ENCODE assay signal across 16 cellular contexts in the genomic region with DNA sequence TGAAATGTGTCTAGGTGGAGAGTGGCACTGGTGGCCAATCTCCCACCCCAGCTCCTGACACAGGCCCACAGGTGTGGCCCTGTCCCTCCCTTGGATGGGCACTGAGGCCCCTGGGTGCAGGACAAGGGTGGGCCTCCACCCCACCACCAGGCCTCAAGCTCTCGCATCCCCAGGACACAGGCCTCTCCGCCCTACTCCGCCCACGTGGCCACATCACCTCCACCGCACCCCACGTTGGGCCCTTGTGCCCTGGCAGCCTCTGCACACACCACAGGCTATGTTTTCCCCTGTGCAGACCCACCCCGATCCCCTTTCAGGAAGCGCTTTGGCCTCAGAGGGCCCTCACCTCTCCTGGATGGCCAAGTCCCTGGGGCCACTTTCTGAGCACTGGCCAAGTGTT. TPM values are rescaled to one million over a fixed set of nuclear protein-coding genes. Genes with fewer than 3 reads are reported as not detected.
DNase-seq lines count a peak whose midpoint lies in the region; ATAC-seq and TF ChIP-seq lines count a peak whose summit lies in the region.
"Had no signal": no experiment of that assay in that cellular context is flagged by ENCODE, and none has a peak within 500 bp of the region (broad histone marks: within the 10 kb centered on the region; RNA-seq: fewer than 3 reads in every experiment).

No MANE protein-coding gene starts in this region.

- H3K9me3 Mint-ChIP-seq in T-helper 2 cell treated with Interferon-gamma antibody and Interleukin-4, amounts not matched to agents 5 μg/mL and 100 μg/mL, for 36 hours: no peaks in the 10 kb centered on the region
- no peaks in the 10 kb centered on the region for H3K9me3 Mint-ChIP-seq in central memory CD8-positive, alpha-beta T cell

- intact Hi-C loops in sciatic nerve (cut with DNase I) (loop anchor here (10.0 kb wide), 1 partner anchor 48 kb away; no protein-coding TSS in a partner anchor), heart left ventricle (cut with DNase I) (no loop called here)

- no peaks in the 10 kb centered on the region for H3K27me3 Mint-ChIP-seq in T-helper 2 cell treated with Interferon-gamma antibody and Interleukin-4, amounts not matched to agents 5 μg/mL and 100 μg/mL, for 36 hours (ENCODE audit: low read depth)
- H3K27me3 Mint-ChIP-seq in central memory CD8-positive, alpha-beta T cell: no peaks in the 10 kb centered on the region

- no peak for DNase-seq in T-helper 2 cell treated with Interferon-gamma antibody and Interleukin-4, amounts not matched to agents 5 μg/mL and 100 μg/mL, for 36 hours (ENCODE audit: low spot score)
- no peak for DNase-seq in T-helper 2 cell
- no peak for DNase-seq in RWPE2 (ENCODE audit: low spot score)
- DNase-seq in central memory CD8-positive, alpha-beta T cell (ENCODE audit: low spot score in 2 of 2): no peak
- no peak for DNase-seq in sciatic nerve (ENCODE audit: low spot score)
- no peak for DNase-seq in GM20000 (ENCODE audit: low spot score)
- DNase-seq in heart left ventricle: no peak
- DNase-seq: 8988T; activated CD8-positive, alpha-beta memory T cell treated with anti-CD3 and anti-CD28 coated beads, Interleukin-2, amount 50 U/mL, for 48 hours; amygdala; DMS79; NCI-H2081; upper lobe of right lung had no signal

- H3K27ac ChIP-seq in RWPE2 (ENCODE audit: poor library complexity, severe bottlenecking): no peak overlapping the region
- no peak overlapping the region for H3K27ac ChIP-seq in heart left ventricle
- H3K27ac ChIP-seq: C4-2B, upper lobe of right lung, VCaP had no signal

- no peak overlapping the region for H3K4me3 Mint-ChIP-seq in T-helper 2 cell treated with Interferon-gamma antibody and Interleukin-4, amounts not matched to agents 5 μg/mL and 100 μg/mL, for 36 hours
- peak overlapping the region; percentile 12 for H3K4me3 Mint-ChIP-seq in central memory CD8-positive, alpha-beta T cell

- 94 to 99% (median 95%) methylated on average over 8 of the region's 8 CpGs for WGBS in heart left ventricle, 4 donors

- H3K4me1 Mint-ChIP-seq in T-helper 2 cell treated with Interferon-gamma antibody and Interleukin-4, amounts not matched to agents 5 μg/mL and 100 μg/mL, for 36 hours (ENCODE audit: low read depth): peaks cover 54% of the 10 kb centered on the region
- H3K4me1 Mint-ChIP-seq in central memory CD8-positive, alpha-beta T cell: peaks cover 29% of the 10 kb centered on the region

- no peaks in the 10 kb centered on the region for H3K36me3 ChIP-seq in RWPE2 (ENCODE audit: low read depth)
- H3K36me3 ChIP-seq in heart left ventricle: peaks cover 0 to 15% (median 0%) of the 10 kb centered on the region in 9 donors

- no peaks in the 10 kb centered on the region for H3K27me3 ChIP-seq in RWPE2 (ENCODE audit: insufficient read depth, poor library complexity, severe bottlenecking)
- no peaks in the 10 kb centered on the region for H3K27me3 ChIP-seq in heart left ventricle
- H3K27me3 ChIP-seq: upper lobe of right lung had no signal

- peak; percentile 11; the same call in 2 of the 3 replicates for ATAC-seq in RWPE2 (ENCODE audit: low read depth)
- ATAC-seq in central memory CD8-positive, alpha-beta T cell (replicated peaks; ENCODE audit: extremely low read depth, poor library complexity, severe bottlenecking): no peak
- ATAC-seq in sciatic nerve: peak; percentile 4
- ATAC-seq in HG03520 (IDR thresholded peaks at IDR 0.05; ENCODE audit: unreplicated experiment): no peak
- no peak for ATAC-seq in heart left ventricle

- TF ChIP-seq CTCF in RWPE2 (IDR thresholded peaks at IDR 0.05; ENCODE audit: poor library complexity, severe bottlenecking) (no peak), GM20000 (IDR thresholded peaks at IDR 0.05; ENCODE audit: extremely low read depth, missing control alignments) (no peak), heart left ventricle (IDR thresholded peaks at IDR 0.05) (no peak)

- no peaks in the 10 kb centered on the region for H3K9me3 ChIP-seq in RWPE2 (ENCODE audit: severe bottlenecking)
- no peaks in the 10 kb centered on the region for H3K9me3 ChIP-seq in heart left ventricle
- H3K9me3 ChIP-seq: upper lobe of right lung had no signal

- H3K27ac Mint-ChIP-seq in T-helper 2 cell treated with Interferon-gamma antibody and Interleukin-4, amounts not matched to agents 5 μg/mL and 100 μg/mL, for 36 hours: peak overlapping the region; percentile 84
- H3K27ac Mint-ChIP-seq in central memory CD8-positive, alpha-beta T cell (ENCODE audit: low read depth): peak overlapping the region; percentile 94

- no peak overlapping the region for H3K4me3 ChIP-seq in RWPE2 (ENCODE audit: severe bottlenecking)
- H3K4me3 ChIP-seq in heart left ventricle: no peak overlapping the region
- H3K4me3 ChIP-seq: upper lobe of right lung had no signal

- peaks cover 35% of the 10 kb centered on the region for H3K36me3 Mint-ChIP-seq in T-helper 2 cell treated with Interferon-gamma antibody and Interleukin-4, amounts not matched to agents 5 μg/mL and 100 μg/mL, for 36 hours (ENCODE audit: low read depth)
- H3K36me3 Mint-ChIP-seq in central memory CD8-positive, alpha-beta T cell (ENCODE audit: insufficient read depth): peaks cover 34% of the 10 kb centered on the region

- TF ChIP-seq POLR2A in heart left ventricle (IDR thresholded peaks at IDR 0.05): no peak

- H3K4me1 ChIP-seq in RWPE2 (ENCODE audit: insufficient read depth, poor library complexity, severe bottlenecking): no peaks in the 10 kb centered on the region
- peaks cover 0 to 12% (median 0%) of the 10 kb centered on the region in 12 donors for H3K4me1 ChIP-seq in heart left ventricle
- H3K4me1 ChIP-seq: upper lobe of right lung had no signal

RNA-seq across cellular contexts. Expression of a gene that starts 54.7 kb away (rescaled TPM):
- 64.7 TPM for total RNA-seq in sciatic nerve
- 10 to 100 TPM; 13.0 to 25.3 (median 15.5) TPM for total RNA-seq in heart left ventricle
- polyA plus RNA-seq in heart left ventricle: 10 to 100 TPM; 13.9 to 27.5 TPM

Comparison
In these comparisons a context has a peak if more than half of its experiments do, and no peak if none do; other contexts are left out.
1. ATAC-seq: peak in RWPE2 (single experiment) and sciatic nerve (single experiment); none in central memory CD8-positive, alpha-beta T cell (single experiment), HG03520 (single experiment) and heart left ventricle (0 of 4).